ENCODE assay signal across 15 cellular contexts in the genomic region with DNA sequence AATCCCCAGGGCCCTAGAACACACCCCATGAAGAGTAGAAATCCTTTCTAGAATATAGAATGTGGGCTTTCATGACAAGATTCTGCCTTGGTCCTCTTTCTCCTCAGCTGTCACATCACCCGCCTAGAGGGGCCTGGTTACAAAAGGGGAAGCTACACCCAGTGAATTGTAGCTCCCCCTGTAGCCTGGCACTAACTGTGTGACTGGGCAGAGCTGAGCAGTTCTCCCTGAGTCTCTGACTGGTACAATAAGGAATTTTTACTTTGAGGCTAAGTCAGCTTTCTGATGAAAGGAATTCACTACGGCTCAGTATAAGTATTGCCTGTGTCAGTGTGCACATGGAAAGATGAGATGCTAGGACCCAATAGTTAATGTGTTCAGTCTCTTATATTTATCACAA. TPM values are rescaled to one million over a fixed set of nuclear protein-coding genes. Genes with fewer than 3 reads are reported as not detected.
DNase-seq lines count a peak whose midpoint lies in the region; ATAC-seq and TF ChIP-seq lines count a peak whose summit lies in the region.
"Had no signal": no experiment of that assay in that cellular context is flagged by ENCODE, and none has a peak within 500 bp of the region (broad histone marks: within the 10 kb centered on the region; RNA-seq: fewer than 3 reads in every experiment).

No MANE protein-coding gene starts in this region.

- H3K27me3 Mint-ChIP-seq in H9 (ENCODE audit: low read depth): peaks cover 19% of the 10 kb centered on the region

- H3K79me2 ChIP-seq in H9 (ENCODE audit: insufficient read depth, low read length): no peaks in the 10 kb centered on the region

- peaks cover 5 to 8% of the 10 kb centered on the region in 2 experiments; a peak in 4 of 5 replicates for H3K9me3 Mint-ChIP-seq in H9

- H3K4me2 ChIP-seq in H9 (ENCODE audit: insufficient read depth, insufficient read length, low read length): no peak overlapping the region

- H3K4me3 Mint-ChIP-seq in H9: no peak overlapping the region

- H2BK120ac ChIP-seq in H9 (ENCODE audit: low read depth, low read length, poor library complexity, severe bottlenecking): no peak overlapping the region

- no peak overlapping the region for H3T11ph ChIP-seq in H9 (ENCODE audit: low read length)

- no peak overlapping the region for H3K14ac ChIP-seq in H9 (ENCODE audit: insufficient read depth, low read length)

- ATAC-seq in Panc1: no peak
- ATAC-seq in GM18858 (IDR thresholded peaks at IDR 0.05; ENCODE audit: unreplicated experiment): no peak
- ATAC-seq in heart right ventricle: no peak
- ATAC-seq in mucosa of descending colon: no peak
- ATAC-seq: upper lobe of right lung had no signal

- H3K4me3 ChIP-seq in Panc1 (ENCODE audit: low read depth in 2 of 2, low read length in 2 of 2): no peak overlapping the region
- no peak overlapping the region for H3K4me3 ChIP-seq in heart right ventricle
- H3K4me3 ChIP-seq in mucosa of descending colon: no peak overlapping the region
- H3K4me3 ChIP-seq: prostate gland, upper lobe of right lung had no signal

- H3K56ac ChIP-seq in H9 (ENCODE audit: insufficient read length, low read depth, low read length): no peak overlapping the region

- H4K5ac ChIP-seq in H9 (ENCODE audit: insufficient read length, low read depth, low read length): no peak overlapping the region

- no peak overlapping the region for H3K18ac ChIP-seq in H9 (ENCODE audit: insufficient read length, low read depth, low read length)

- POLR2A ChIA-PET in Panc1 (lab: Charles Lee): no interaction called here

- H2AK5ac ChIP-seq in H9 (ENCODE audit: insufficient read length, low read length): no peak overlapping the region

- in situ Hi-C loops in ACHN (cut with HindIII; ENCODE audit: low pct_ligation_motif_present, low pct_unique_long_range_greater_than_20kb, low sequenced_read_pairs) (no loop called here), Panc1 (cut with HindIII; ENCODE audit: low pct_unique_long_range_greater_than_20kb, low sequenced_read_pairs) (no loop called here)

- no peak overlapping the region for H2BK20ac ChIP-seq in H9 (ENCODE audit: low read depth, low read length, poor library complexity, severe bottlenecking)

- no peak overlapping the region for H2BK12ac ChIP-seq in H9 (ENCODE audit: insufficient read length, low read depth, low read length)

- H3K23ac ChIP-seq in H9 (ENCODE audit: insufficient read length, low read depth, low read length): no peak overlapping the region

- no peak overlapping the region for H2BK5ac ChIP-seq in H9 (ENCODE audit: insufficient read length, low read length)

- H3K27me3 ChIP-seq in H9 (ENCODE audit: insufficient read depth, low read length) (no peaks in the 10 kb centered on the region), Panc1 (ENCODE audit: control insufficient read depth, insufficient read depth, low read length) (peaks cover 5% of the 10 kb centered on the region; the same call in 1 of the 2 replicates), heart right ventricle (no peaks in the 10 kb centered on the region)
- H3K27me3 ChIP-seq: upper lobe of right lung had no signal

- H3K79me1 ChIP-seq in H9 (ENCODE audit: insufficient read depth, low read depth, low read length, poor library complexity, severe bottlenecking): no peaks in the 10 kb centered on the region

- peak; percentile 25; the same call in 1 of the 3 replicates for TF ChIP-seq CTCF in H9 (conservative IDR thresholded peaks at IDR 0.05)
- peak; percentile 9; the same call in 1 of the 2 replicates for TF ChIP-seq CTCF in Panc1 (IDR thresholded peaks at IDR 0.05)
- TF ChIP-seq CTCF in heart right ventricle (IDR thresholded peaks at IDR 0.05): no peak
- TF ChIP-seq CTCF in mucosa of descending colon (IDR thresholded peaks at IDR 0.05): no peak

- H3K27ac ChIP-seq in H9 (ENCODE audit: insufficient read length, low read depth, low read length) (no peak overlapping the region), Panc1 (ENCODE audit: low read length) (no peak overlapping the region), heart right ventricle (no peak overlapping the region)
- H3K27ac ChIP-seq: prostate gland, upper lobe of right lung had no signal

- H3K9me3 ChIP-seq in H9 (ENCODE audit: control insufficient read depth, low read depth, low read length): no peaks in the 10 kb centered on the region
- no peaks in the 10 kb centered on the region for H3K9me3 ChIP-seq in Panc1 (ENCODE audit: control insufficient read depth, insufficient read depth, low read depth, low read length)
- H3K9me3 ChIP-seq in heart right ventricle: no peaks in the 10 kb centered on the region
- H3K9me3 ChIP-seq in mucosa of descending colon: no peaks in the 10 kb centered on the region
- H3K9me3 ChIP-seq: prostate gland, upper lobe of right lung had no signal

- no peaks in the 10 kb centered on the region for H3K36me3 ChIP-seq in Panc1 (ENCODE audit: control insufficient read depth, insufficient read depth, low read length)
- no peaks in the 10 kb centered on the region for H3K36me3 ChIP-seq in heart right ventricle
- no peaks in the 10 kb centered on the region for H3K36me3 ChIP-seq in mucosa of descending colon (ENCODE audit: low read depth)
- H3K36me3 ChIP-seq: prostate gland, upper lobe of right lung had no signal

- H3K4me1 ChIP-seq in H9 (ENCODE audit: insufficient read depth, low read length) (peaks cover 4% of the 10 kb centered on the region; the same call in 1 of the 2 replicates), Panc1 (ENCODE audit: control insufficient read depth, insufficient read depth, low read length) (no peaks in the 10 kb centered on the region), heart right ventricle (no peaks in the 10 kb centered on the region), mucosa of descending colon (ENCODE audit: low read depth) (no peaks in the 10 kb centered on the region)
- H3K4me1 ChIP-seq: prostate gland, upper lobe of right lung had no signal

- H4K20me1 ChIP-seq in H9 (ENCODE audit: control insufficient read depth, insufficient read depth, insufficient read length): no peaks in the 10 kb centered on the region

- CTCF ChIA-PET in Panc1 (lab: Charles Lee): no interaction called here

- DNase-seq in ACHN (peak; percentile 5), H9 (no peak), Panc1 (ENCODE audit: low read depth, low spot score) (no peak), fibroblast of peridontal ligament (ENCODE audit: extremely low read depth) (peak; percentile 67), SK-N-DZ (ENCODE audit: low spot score) (no peak), heart right ventricle (no peak), mucosa of descending colon (no peak)
- DNase-seq: activated CD4-positive, alpha-beta T cell treated with anti-CD3 and anti-CD28 coated beads, Interleukin-2, amount 50 U/mL, for 48 hours; aorta; DMS153; NCI-H2171; stimulated activated CD4-positive, alpha-beta T cell treated with anti-CD3 and anti-CD28 coated beads, Interleukin-2, amount 100 ng/mL, for 24 hours; upper lobe of right lung had no signal

- H2BK15ac ChIP-seq in H9 (ENCODE audit: low read depth, low read length): no peak overlapping the region

- H3K23me2 ChIP-seq in H9 (ENCODE audit: insufficient read length, low read depth, low read length, poor library complexity, severe bottlenecking): no peaks in the 10 kb centered on the region

- H2AFZ ChIP-seq in H9 (ENCODE audit: low read length): no peak overlapping the region

- no peaks in the 10 kb centered on the region; a peak in 1 of 7 replicates for H3K36me3 Mint-ChIP-seq in H9 (ENCODE audit: insufficient read depth in 1 of 3, low read depth in 3 of 3)

- H3K4me1 Mint-ChIP-seq in H9: peaks cover 11 to 16% of the 10 kb centered on the region in 2 experiments; a peak in 3 of 4 replicates

- H3K27ac Mint-ChIP-seq in H9: no peak overlapping the region

- intact Hi-C loops in Panc1 (cut with micrococcal nuclease; ENCODE audit: unreplicated experiment): no loop called here
- intact Hi-C loops in heart right ventricle (cut with DNase I): no loop called here
- intact Hi-C loops in mucosa of descending colon (cut with DNase I, micrococcal nuclease): no loop called here

- no CpG with 5 or more reads among the region's 2 CpGs for WGBS in H9 (ENCODE audit: extremely low coverage, insufficient read length, low lambda C conversion rate)
- WGBS in heart right ventricle, 2 donors: 86 to 91% methylated on average over 2 of the region's 2 CpGs

- H4K8ac ChIP-seq in H9 (replicated peaks; ENCODE audit: insufficient read length, low read depth, low read length): no peak overlapping the region

- no TSS peak for BruUV-seq in Panc1 (replicated peaks; lab: Mats Ljungman, UMichigan)

- H4K91ac ChIP-seq in H9 (ENCODE audit: insufficient read length, low read depth, low read length): no peak overlapping the region

- no peak overlapping the region for H3K4ac ChIP-seq in H9 (ENCODE audit: low read depth, low read length)

- no peak overlapping the region for H3K9ac ChIP-seq in H9 (ENCODE audit: extremely low read depth, insufficient read length, low read length)

RNA-seq across cellular contexts. Expression of a gene that starts 28.7 kb away (rescaled TPM):
- total RNA-seq in H9 (2021) (21.6 and 24.8 TPM in 2 replicates), Panc1 (2021; ENCODE audit: unreplicated experiment) (55.8 TPM), heart right ventricle (10 to 100 TPM; 33.5 to 59.6 (median 46.1) TPM), mucosa of descending colon (10 to 100 TPM; 39.8 to 79.5 (median 42.6) TPM)
- polyA plus RNA-seq in Panc1 (2012; ENCODE audit: insufficient read length): 19.2 TPM
- polyA plus RNA-seq in SK-N-DZ (2014; cell fraction: cytosol; rRNA removed): 6.4 and 7.6 TPM in 2 replicates
- 4.4 and 5.2 TPM in 2 replicates for polyA plus RNA-seq in SK-N-DZ (2014; cell fraction: nucleus; rRNA removed)
- polyA plus RNA-seq in heart right ventricle: 1 to 10 TPM; 2.9 to 4.8 TPM

Comparison
In these comparisons a context has a peak if more than half of its experiments do, and no peak if none do; other contexts are left out.
1. DNase-seq: peak in ACHN (single experiment) and fibroblast of peridontal ligament (single experiment); none in H9 (single experiment), Panc1 (single experiment), SK-N-DZ (single experiment), heart right ventricle (0 of 2) and mucosa of descending colon (0 of 3).
2. CTCF ChIP-seq: peak in H9 (single experiment) and Panc1 (single experiment); none in heart right ventricle (0 of 9) and mucosa of descending colon (single experiment).